1 cellular context compared by ENCODE assay signal in the genomic region with DNA sequence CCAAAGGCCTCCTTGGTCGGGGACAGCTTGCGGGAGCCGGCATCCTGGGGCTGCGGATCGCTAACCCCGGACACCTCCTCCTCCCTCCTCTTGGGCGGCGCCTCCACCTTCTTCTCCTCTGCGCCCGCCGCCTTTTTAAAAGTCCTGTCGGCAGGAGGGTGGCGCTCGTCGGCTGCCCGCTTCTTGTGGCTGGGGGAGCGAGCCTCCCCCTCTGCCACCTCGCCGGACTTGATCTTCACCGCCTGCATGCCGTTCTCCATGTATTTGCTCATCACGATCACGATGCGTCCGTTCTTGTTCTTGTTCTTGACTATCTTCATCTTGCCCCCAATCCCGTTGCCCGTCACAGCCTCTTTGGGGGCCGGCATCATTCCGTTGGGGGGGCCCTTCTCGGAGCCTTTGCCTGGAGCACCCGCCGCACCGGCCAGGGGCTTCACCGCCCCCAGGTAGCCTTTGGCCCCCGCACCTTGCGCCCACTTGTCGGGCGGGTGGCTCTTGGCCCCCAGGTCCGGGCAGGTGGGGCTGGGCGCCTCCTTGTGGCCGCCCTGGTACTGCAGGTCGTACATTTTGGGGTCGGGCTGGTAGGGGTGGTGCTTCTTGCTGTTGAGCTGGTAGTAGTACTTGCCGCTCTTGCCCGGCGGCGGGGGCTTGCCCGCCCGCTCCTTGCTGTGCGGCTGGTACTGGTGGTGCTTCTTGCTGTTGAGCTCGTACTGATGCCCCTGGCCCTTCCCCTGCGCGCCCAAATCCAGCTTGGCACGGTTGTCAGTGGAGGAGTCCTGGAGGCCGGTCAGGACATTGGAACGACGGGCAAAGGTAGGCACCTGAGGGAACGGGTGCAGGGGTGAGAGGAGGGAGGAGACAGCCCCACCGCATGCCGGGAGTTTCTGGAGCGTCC.
TF ChIP-seq lines count a peak whose summit lies in the region.

No MANE protein-coding gene starts in this region.

TF ChIP-seq in K562, 482 proteins besides CTCF, POLR2A, EP300 and RAD21 (continued from another document and continues in another):
- TF ChIP-seq POU5F1 (IDR thresholded peaks at IDR 0.05; ENCODE audit: borderline replicate concordance, low read depth, low read length, partially characterized antibody) (no peak), GABPA (tag; conservative IDR thresholded peaks at IDR 0.05; ENCODE audit: low read depth) (no peak), ZKSCAN1 (IDR thresholded peaks at IDR 0.05; ENCODE audit: low read depth, low read length) (no peak), NR1H2 (CRISPR knock-in tag; IDR thresholded peaks at IDR 0.05) (no peak), GATAD2B (IDR thresholded peaks at IDR 0.05; ENCODE audit: borderline replicate concordance) (no peak), ZNF239 (CRISPR knock-in tag; IDR thresholded peaks at IDR 0.05) (no peak), MCM7 (IDR thresholded peaks at IDR 0.05) (no peak), ZNF696 (CRISPR knock-in tag; conservative IDR thresholded peaks at IDR 0.05) (no peak), DMBX1 (CRISPR knock-in tag; IDR thresholded peaks at IDR 0.05; ENCODE audit: borderline replicate concordance) (no peak), NR4A1 (CRISPR knock-in tag; IDR thresholded peaks at IDR 0.05) (no peak), NR4A1 (tag; IDR thresholded peaks at IDR 0.05) (no peak), FOS (IDR thresholded peaks at IDR 0.05; ENCODE audit: extremely low read depth, insufficient read length) (no peak), ZNF695 (CRISPR knock-in tag; IDR thresholded peaks at IDR 0.05) (no peak), CAMTA2 (CRISPR knock-in tag; conservative IDR thresholded peaks at IDR 0.05) (no peak), ZFP36 (IDR thresholded peaks at IDR 0.05; ENCODE audit: low read depth, low read length, partially characterized antibody) (no peak), RB1 (IDR thresholded peaks at IDR 0.05; ENCODE audit: low read depth) (no peak), NEUROD1 (IDR thresholded peaks at IDR 0.05; ENCODE audit: borderline replicate concordance, low read depth, low read length, partially characterized antibody) (no peak), XRCC4 (IDR thresholded peaks at IDR 0.05; ENCODE audit: extremely low read depth, insufficient read depth, insufficient read length) (no peak), NR2C2 (CRISPR knock-in tag; IDR thresholded peaks at IDR 0.05) (no peak; the same call in 1 of the 2 replicates), NR2C2 (tag; IDR thresholded peaks at IDR 0.05) (no peak; the same call in 1 of the 2 replicates), LEF1 (IDR thresholded peaks at IDR 0.05) (no peak), HDGF (IDR thresholded peaks at IDR 0.05) (no peak), ZNF24 (IDR thresholded peaks at IDR 0.05) (no peak), GABPB1 (CRISPR knock-in tag; IDR thresholded peaks at IDR 0.05) (no peak), SUPT5H (IDR thresholded peaks at IDR 0.05) (peak; percentile 50), ZNF408 (CRISPR knock-in tag; IDR thresholded peaks at IDR 0.05; ENCODE audit: low read depth) (no peak), BDP1 (IDR thresholded peaks at IDR 0.05; ENCODE audit: insufficient read depth, insufficient read length) (no peak), MED1 (CRISPR knock-in tag; IDR thresholded peaks at IDR 0.05; ENCODE audit: borderline replicate concordance) (0 out of 2 replicates have a peak, but pooled peaks have one; percentile 26)
- TF ChIP-seq, protein P1, sequence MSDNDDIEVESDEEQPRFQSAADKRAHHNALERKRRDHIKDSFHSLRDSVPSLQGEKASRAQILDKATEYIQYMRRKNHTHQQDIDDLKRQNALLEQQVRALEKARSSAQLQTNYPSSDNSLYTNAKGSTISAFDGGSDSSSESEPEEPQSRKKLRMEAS (CRISPR knock-in tag; IDR thresholded peaks at IDR 0.05), result peak; percentile 53
- TF ChIP-seq, protein P2, sequence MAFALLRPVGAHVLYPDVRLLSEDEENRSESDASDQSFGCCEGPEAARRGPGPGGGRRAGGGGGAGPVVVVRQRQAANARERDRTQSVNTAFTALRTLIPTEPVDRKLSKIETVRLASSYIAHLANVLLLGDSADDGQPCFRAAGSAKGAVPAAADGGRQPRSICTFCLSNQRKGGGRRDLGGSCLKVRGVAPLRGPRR (CRISPR knock-in tag; IDR thresholded peaks at IDR 0.05), result no peak
- TF ChIP-seq, protein P3, sequence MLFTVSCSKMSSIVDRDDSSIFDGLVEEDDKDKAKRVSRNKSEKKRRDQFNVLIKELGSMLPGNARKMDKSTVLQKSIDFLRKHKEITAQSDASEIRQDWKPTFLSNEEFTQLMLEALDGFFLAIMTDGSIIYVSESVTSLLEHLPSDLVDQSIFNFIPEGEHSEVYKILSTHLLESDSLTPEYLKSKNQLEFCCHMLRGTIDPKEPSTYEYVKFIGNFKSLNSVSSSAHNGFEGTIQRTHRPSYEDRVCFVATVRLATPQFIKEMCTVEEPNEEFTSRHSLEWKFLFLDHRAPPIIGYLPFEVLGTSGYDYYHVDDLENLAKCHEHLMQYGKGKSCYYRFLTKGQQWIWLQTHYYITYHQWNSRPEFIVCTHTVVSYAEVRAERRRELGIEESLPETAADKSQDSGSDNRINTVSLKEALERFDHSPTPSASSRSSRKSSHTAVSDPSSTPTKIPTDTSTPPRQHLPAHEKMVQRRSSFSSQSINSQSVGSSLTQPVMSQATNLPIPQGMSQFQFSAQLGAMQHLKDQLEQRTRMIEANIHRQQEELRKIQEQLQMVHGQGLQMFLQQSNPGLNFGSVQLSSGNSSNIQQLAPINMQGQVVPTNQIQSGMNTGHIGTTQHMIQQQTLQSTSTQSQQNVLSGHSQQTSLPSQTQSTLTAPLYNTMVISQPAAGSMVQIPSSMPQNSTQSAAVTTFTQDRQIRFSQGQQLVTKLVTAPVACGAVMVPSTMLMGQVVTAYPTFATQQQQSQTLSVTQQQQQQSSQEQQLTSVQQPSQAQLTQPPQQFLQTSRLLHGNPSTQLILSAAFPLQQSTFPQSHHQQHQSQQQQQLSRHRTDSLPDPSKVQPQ (CRISPR knock-in tag; IDR thresholded peaks at IDR 0.05; ENCODE audit: borderline replicate concordance), result no peak
- TF ChIP-seq, protein P4, sequence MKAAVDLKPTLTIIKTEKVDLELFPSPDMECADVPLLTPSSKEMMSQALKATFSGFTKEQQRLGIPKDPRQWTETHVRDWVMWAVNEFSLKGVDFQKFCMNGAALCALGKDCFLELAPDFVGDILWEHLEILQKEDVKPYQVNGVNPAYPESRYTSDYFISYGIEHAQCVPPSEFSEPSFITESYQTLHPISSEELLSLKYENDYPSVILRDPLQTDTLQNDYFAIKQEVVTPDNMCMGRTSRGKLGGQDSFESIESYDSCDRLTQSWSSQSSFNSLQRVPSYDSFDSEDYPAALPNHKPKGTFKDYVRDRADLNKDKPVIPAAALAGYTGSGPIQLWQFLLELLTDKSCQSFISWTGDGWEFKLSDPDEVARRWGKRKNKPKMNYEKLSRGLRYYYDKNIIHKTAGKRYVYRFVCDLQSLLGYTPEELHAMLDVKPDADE (conservative IDR thresholded peaks at IDR 0.05; ENCODE audit: control insufficient read depth, low read depth, low read length), result no peak; the same call in 1 of the 2 replicates
- TF ChIP-seq, protein P5, sequence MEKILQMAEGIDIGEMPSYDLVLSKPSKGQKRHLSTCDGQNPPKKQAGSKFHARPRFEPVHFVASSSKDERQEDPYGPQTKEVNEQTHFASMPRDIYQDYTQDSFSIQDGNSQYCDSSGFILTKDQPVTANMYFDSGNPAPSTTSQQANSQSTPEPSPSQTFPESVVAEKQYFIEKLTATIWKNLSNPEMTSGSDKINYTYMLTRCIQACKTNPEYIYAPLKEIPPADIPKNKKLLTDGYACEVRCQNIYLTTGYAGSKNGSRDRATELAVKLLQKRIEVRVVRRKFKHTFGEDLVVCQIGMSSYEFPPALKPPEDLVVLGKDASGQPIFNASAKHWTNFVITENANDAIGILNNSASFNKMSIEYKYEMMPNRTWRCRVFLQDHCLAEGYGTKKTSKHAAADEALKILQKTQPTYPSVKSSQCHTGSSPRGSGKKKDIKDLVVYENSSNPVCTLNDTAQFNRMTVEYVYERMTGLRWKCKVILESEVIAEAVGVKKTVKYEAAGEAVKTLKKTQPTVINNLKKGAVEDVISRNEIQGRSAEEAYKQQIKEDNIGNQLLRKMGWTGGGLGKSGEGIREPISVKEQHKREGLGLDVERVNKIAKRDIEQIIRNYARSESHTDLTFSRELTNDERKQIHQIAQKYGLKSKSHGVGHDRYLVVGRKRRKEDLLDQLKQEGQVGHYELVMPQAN (IDR thresholded peaks at IDR 0.05; ENCODE audit: borderline replicate concordance), result no peak
- TF ChIP-seq, protein P6, sequence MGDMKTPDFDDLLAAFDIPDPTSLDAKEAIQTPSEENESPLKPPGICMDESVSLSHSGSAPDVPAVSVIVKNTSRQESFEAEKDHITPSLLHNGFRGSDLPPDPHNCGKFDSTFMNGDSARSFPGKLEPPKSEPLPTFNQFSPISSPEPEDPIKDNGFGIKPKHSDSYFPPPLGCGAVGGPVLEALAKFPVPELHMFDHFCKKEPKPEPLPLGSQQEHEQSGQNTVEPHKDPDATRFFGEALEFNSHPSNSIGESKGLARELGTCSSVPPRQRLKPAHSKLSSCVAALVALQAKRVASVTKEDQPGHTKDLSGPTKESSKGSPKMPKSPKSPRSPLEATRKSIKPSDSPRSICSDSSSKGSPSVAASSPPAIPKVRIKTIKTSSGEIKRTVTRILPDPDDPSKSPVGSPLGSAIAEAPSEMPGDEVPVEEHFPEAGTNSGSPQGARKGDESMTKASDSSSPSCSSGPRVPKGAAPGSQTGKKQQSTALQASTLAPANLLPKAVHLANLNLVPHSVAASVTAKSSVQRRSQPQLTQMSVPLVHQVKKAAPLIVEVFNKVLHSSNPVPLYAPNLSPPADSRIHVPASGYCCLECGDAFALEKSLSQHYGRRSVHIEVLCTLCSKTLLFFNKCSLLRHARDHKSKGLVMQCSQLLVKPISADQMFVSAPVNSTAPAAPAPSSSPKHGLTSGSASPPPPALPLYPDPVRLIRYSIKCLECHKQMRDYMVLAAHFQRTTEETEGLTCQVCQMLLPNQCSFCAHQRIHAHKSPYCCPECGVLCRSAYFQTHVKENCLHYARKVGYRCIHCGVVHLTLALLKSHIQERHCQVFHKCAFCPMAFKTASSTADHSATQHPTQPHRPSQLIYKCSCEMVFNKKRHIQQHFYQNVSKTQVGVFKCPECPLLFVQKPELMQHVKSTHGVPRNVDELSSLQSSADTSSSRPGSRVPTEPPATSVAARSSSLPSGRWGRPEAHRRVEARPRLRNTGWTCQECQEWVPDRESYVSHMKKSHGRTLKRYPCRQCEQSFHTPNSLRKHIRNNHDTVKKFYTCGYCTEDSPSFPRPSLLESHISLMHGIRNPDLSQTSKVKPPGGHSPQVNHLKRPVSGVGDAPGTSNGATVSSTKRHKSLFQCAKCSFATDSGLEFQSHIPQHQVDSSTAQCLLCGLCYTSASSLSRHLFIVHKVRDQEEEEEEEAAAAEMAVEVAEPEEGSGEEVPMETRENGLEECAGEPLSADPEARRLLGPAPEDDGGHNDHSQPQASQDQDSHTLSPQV (IDR thresholded peaks at IDR 0.05), result peak; percentile 62; the same call in 1 of the 2 replicates
- TF ChIP-seq, protein P7, sequence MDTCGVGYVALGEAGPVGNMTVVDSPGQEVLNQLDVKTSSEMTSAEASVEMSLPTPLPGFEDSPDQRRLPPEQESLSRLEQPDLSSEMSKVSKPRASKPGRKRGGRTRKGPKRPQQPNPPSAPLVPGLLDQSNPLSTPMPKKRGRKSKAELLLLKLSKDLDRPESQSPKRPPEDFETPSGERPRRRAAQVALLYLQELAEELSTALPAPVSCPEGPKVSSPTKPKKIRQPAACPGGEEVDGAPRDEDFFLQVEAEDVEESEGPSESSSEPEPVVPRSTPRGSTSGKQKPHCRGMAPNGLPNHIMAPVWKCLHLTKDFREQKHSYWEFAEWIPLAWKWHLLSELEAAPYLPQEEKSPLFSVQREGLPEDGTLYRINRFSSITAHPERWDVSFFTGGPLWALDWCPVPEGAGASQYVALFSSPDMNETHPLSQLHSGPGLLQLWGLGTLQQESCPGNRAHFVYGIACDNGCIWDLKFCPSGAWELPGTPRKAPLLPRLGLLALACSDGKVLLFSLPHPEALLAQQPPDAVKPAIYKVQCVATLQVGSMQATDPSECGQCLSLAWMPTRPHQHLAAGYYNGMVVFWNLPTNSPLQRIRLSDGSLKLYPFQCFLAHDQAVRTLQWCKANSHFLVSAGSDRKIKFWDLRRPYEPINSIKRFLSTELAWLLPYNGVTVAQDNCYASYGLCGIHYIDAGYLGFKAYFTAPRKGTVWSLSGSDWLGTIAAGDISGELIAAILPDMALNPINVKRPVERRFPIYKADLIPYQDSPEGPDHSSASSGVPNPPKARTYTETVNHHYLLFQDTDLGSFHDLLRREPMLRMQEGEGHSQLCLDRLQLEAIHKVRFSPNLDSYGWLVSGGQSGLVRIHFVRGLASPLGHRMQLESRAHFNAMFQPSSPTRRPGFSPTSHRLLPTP (IDR thresholded peaks at IDR 0.05; ENCODE audit: borderline replicate concordance, extremely low read depth, insufficient read length), result no peak
- TF ChIP-seq, protein P8, sequence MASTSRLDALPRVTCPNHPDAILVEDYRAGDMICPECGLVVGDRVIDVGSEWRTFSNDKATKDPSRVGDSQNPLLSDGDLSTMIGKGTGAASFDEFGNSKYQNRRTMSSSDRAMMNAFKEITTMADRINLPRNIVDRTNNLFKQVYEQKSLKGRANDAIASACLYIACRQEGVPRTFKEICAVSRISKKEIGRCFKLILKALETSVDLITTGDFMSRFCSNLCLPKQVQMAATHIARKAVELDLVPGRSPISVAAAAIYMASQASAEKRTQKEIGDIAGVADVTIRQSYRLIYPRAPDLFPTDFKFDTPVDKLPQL (IDR thresholded peaks at IDR 0.05; ENCODE audit: extremely low read depth, insufficient read length), result no peak
- TF ChIP-seq, protein P9, sequence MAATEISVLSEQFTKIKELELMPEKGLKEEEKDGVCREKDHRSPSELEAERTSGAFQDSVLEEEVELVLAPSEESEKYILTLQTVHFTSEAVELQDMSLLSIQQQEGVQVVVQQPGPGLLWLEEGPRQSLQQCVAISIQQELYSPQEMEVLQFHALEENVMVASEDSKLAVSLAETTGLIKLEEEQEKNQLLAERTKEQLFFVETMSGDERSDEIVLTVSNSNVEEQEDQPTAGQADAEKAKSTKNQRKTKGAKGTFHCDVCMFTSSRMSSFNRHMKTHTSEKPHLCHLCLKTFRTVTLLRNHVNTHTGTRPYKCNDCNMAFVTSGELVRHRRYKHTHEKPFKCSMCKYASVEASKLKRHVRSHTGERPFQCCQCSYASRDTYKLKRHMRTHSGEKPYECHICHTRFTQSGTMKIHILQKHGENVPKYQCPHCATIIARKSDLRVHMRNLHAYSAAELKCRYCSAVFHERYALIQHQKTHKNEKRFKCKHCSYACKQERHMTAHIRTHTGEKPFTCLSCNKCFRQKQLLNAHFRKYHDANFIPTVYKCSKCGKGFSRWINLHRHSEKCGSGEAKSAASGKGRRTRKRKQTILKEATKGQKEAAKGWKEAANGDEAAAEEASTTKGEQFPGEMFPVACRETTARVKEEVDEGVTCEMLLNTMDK (IDR thresholded peaks at IDR 0.05; ENCODE audit: borderline replicate concordance, insufficient read depth, low read depth, low read length, poor library complexity, severe bottlenecking), result peak; percentile 62
- TF ChIP-seq, protein P10, sequence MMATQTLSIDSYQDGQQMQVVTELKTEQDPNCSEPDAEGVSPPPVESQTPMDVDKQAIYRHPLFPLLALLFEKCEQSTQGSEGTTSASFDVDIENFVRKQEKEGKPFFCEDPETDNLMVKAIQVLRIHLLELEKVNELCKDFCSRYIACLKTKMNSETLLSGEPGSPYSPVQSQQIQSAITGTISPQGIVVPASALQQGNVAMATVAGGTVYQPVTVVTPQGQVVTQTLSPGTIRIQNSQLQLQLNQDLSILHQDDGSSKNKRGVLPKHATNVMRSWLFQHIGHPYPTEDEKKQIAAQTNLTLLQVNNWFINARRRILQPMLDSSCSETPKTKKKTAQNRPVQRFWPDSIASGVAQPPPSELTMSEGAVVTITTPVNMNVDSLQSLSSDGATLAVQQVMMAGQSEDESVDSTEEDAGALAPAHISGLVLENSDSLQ (IDR thresholded peaks at IDR 0.05), result no peak
- TF ChIP-seq, protein P11, sequence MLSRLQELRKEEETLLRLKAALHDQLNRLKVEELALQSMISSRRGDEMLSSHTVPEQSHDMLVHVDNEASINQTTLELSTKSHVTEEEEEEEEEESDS (CRISPR knock-in tag; IDR thresholded peaks at IDR 0.05), result no peak
